Comparison of ENCODE assay signal across 27 cellular contexts in genomic region chr19:18791315-18791678, GRCh38. TPM values are rescaled to one million over a fixed set of nuclear protein-coding genes. Genes with fewer than 3 reads are reported as not detected.
DNase-seq lines count a peak whose midpoint lies in the region; ATAC-seq and TF ChIP-seq lines count a peak whose summit lies in the region.
"Had no signal": no experiment of that assay in that cellular context is flagged by ENCODE, and none has a peak within 500 bp of the region (broad histone marks: within the 10 kb centered on the region; RNA-seq: fewer than 3 reads in every experiment).

No MANE protein-coding gene starts in this region.

- H3K9me3 ChIP-seq in BLaER1 (peaks cover 4% of the 10 kb centered on the region; the same call in 1 of the 2 replicates), HEK293 (ENCODE audit: control insufficient read depth, insufficient read depth, low read depth, low read length) (no peaks in the 10 kb centered on the region), skeletal muscle satellite cell (replicated peaks; ENCODE audit: low read length) (no peaks in the 10 kb centered on the region), MG63 (no peaks in the 10 kb centered on the region)
- H3K9me3 ChIP-seq: lower lobe of right lung, mucosa of descending colon, testis had no signal

- no peak for ATAC-seq in GM18861 (IDR thresholded peaks at IDR 0.05; ENCODE audit: unreplicated experiment)
- ATAC-seq: effector memory CD8-positive, alpha-beta T cell; lower lobe of right lung; mucosa of descending colon; WTC11 had no signal

- H3K4me1 ChIP-seq in BLaER1, result peaks cover 24% of the 10 kb centered on the region
- H3K4me1 ChIP-seq in HEK293 (ENCODE audit: control insufficient read depth, insufficient read depth, low read length), result no peaks in the 10 kb centered on the region
- peaks cover 11% of the 10 kb centered on the region for H3K4me1 ChIP-seq in skeletal muscle satellite cell (ENCODE audit: control insufficient read depth, insufficient read depth, low read length)

- H3K4me2 ChIP-seq in BLaER1 (peak overlapping the region; percentile 87; the same call in 1 of the 2 replicates), skeletal muscle satellite cell (ENCODE audit: low read length) (peak overlapping the region; percentile 5)

- H3K4me3 ChIP-seq in BLaER1 (no peak overlapping the region), HEK293 (ENCODE audit: low read depth, low read length) (no peak overlapping the region), coronary artery (peak overlapping the region; percentile 70), skeletal muscle satellite cell (ENCODE audit: low read length) (no peak overlapping the region), MG63 (no peak overlapping the region)
- H3K4me3 ChIP-seq: mucosa of descending colon had no signal

- peaks cover 69% of the 10 kb centered on the region for H4K20me1 ChIP-seq in BLaER1

- no peak for DNase-seq in coronary artery (ENCODE audit: low spot score)
- DNase-seq in cortex of kidney (lab: John Stamatoyannopoulos, UW), result no peak
- no peak for DNase-seq in MG63
- DNase-seq: activated CD4-positive, alpha-beta T cell treated with anti-CD3 and anti-CD28 coated beads, Interleukin-2, amount 50 U/mL, for 1 hour; activated T-cell treated with anti-CD3 and anti-CD28 coated beads, Interleukin-2, amount 50 U/mL, for 4 hours; amniotic stem cell; C1 segment of cervical spinal cord; effector memory CD8-positive, alpha-beta T cell; erythroblast; HFFc6; kidney glomerular epithelial cell; lower lobe of right lung; mucosa of descending colon; NCI-H1048; NCI-H1694 treated with DMSO at 0.1 percent for 48 hours; NCI-H2171; NK-92 treated with Interleukin-12 subunit alpha and Interleukin-12 subunit beta, amount 100 ng/mL, for 24 hours; posterior cingulate gyrus; SIG-M5; stimulated activated CD4-positive, alpha-beta T cell treated with anti-CD3 and anti-CD28 coated beads, Interleukin-4, amount 100 ng/mL, for 4 hours; stimulated activated naive B cell treated with anti-CD40 and anti-IgM and Interleukin-4, amounts not matched to agents 10 μg/mL and 1 μg/mL and 100 μg/mL, for 72 hours; testis had no signal

- H3K27ac ChIP-seq in BLaER1 (no peak overlapping the region), HEK293 (ENCODE audit: extremely low read depth, low read depth, low read length) (no peak overlapping the region), coronary artery (no peak overlapping the region)
- H3K27ac ChIP-seq: lower lobe of right lung, testis had no signal

- H3K9ac ChIP-seq in BLaER1 (no peak overlapping the region), skeletal muscle satellite cell (ENCODE audit: low read depth, low read length) (no peak overlapping the region)

- POLR2A ChIA-PET in HEK293 (lab: Yijun Ruan, JAX), result no interaction called here

- H3K27me3 ChIP-seq in BLaER1, result peaks cover 100% of the 10 kb centered on the region
- H3K27me3 ChIP-seq in skeletal muscle satellite cell (ENCODE audit: control insufficient read depth, insufficient read depth, low read length), result peaks cover 71% of the 10 kb centered on the region
- peaks cover 20% of the 10 kb centered on the region for H3K27me3 ChIP-seq in MG63
- H3K27me3 ChIP-seq: testis had no signal

- H3K36me3 ChIP-seq in BLaER1 (no peaks in the 10 kb centered on the region), HEK293 (ENCODE audit: control insufficient read depth in 2 of 2, insufficient read depth in 1 of 2, low read length in 2 of 2) (no peaks in the 10 kb centered on the region), skeletal muscle satellite cell (ENCODE audit: insufficient read depth, low read length) (no peaks in the 10 kb centered on the region), MG63 (no peaks in the 10 kb centered on the region)
- H3K36me3 ChIP-seq: lower lobe of right lung had no signal

- TF ChIP-seq CTCF in HEK293 (tag by site-specific recombination; IDR thresholded peaks at IDR 0.05) (no peak), coronary artery (IDR thresholded peaks at IDR 0.05) (no peak)

- CTCF ChIA-PET in HEK293 (lab: Yijun Ruan, JAX), result interaction anchor here (0.6 to 1.2 kb wide), 2 partner anchors 56 to 164 kb away, joined by 3 to 4 read pairs; no protein-coding TSS in a partner anchor

TF ChIP-seq in HEK293, 187 proteins besides CTCF, POLR2A, EP300 and RAD21:
- no peak for TF ChIP-seq IKZF3 (tag by site-specific recombination; IDR thresholded peaks at IDR 0.05)
- no peak for TF ChIP-seq KLF9 (tag by site-specific recombination; IDR thresholded peaks at IDR 0.05; ENCODE audit: low read depth)
- peak; percentile 51 for TF ChIP-seq ZSCAN4 (tag by site-specific recombination; IDR thresholded peaks at IDR 0.05)

RNA-seq across cellular contexts. Expression of gene COMP, which starts 0.2 kb away (rescaled TPM):
- total RNA-seq in skeletal muscle satellite cell (2012; rRNA removed), result 0.25 and 2.4 TPM in 2 replicates
- total RNA-seq in MG63 (2014; rRNA removed; shearing (Covaris generic); ENCODE audit: low replicate concordance), result 0.30 and 0.66 TPM in 2 replicates
- total RNA-seq: activated T-cell treated with anti-CD3 and anti-CD28 coated beads, Interleukin-2, amount 50 U/mL, for 4 hours had no signal

RNA-seq across cellular contexts. Expression of gene UPF1, which starts 40.5 kb away (rescaled TPM):
- 63.9 and 74.5 TPM in 2 replicates for total RNA-seq in skeletal muscle satellite cell (2012; rRNA removed)
- total RNA-seq in MG63 (2014; rRNA removed; shearing (Covaris generic); ENCODE audit: low replicate concordance), result 66.0 and 80.2 TPM in 2 replicates
